Comparison of ENCODE assay signal across 1 cellular context in genomic region chr2:53964237-53964952, GRCh38.
TF ChIP-seq lines count a peak whose summit lies in the region.

No MANE protein-coding gene starts in this region.

TF ChIP-seq in GM23338, 12 proteins besides CTCF, POLR2A, EP300 and RAD21 (continued from another document):
- TF ChIP-seq ZNF462 (CRISPR knock-in tag; IDR thresholded peaks at IDR 0.05) (no peak), REST (IDR thresholded peaks at IDR 0.05; ENCODE audit: unreplicated experiment) (no peak)
TF ChIP-seq in GM23338: peak in this region for 0.
